ENCODE assay signal across 8 cellular contexts in genomic region chr6:34791164-34791841, GRCh38. TPM values are rescaled to one million over a fixed set of nuclear protein-coding genes. Genes with fewer than 3 reads are reported as not detected.
DNase-seq lines count a peak whose midpoint lies in the region; ATAC-seq and TF ChIP-seq lines count a peak whose summit lies in the region.

No MANE protein-coding gene starts in this region.

- intact Hi-C loops in Right ventricle myocardium inferior (cut with DNase I) (loop anchor here (5.0 kb wide), 1 partner anchor 34 kb away; the partner anchor contains the start of gene SNRPC), cardiac septum (cut with DNase I) (loop anchor here (5.0 to 10.0 kb wide), 3 partner anchors 34 to 163 kb away; partner anchors contain the start of genes ANKS1A, SNRPC and TAF11)

- DNase-seq in Right ventricle myocardium inferior (ENCODE audit: missing footprints) = no peak
- DNase-seq in cardiac septum (ENCODE audit: low spot score) = no peak
- DNase-seq in NCI-H345 treated with DMSO at 0.1 percent for 48 hours (lab: John Stamatoyannopoulos, UW; ENCODE audit: unreplicated experiment) = peak; percentile 40
- peak; percentile 89 for DNase-seq in activated CD8-positive, alpha-beta memory T cell treated with anti-CD3 and anti-CD28 coated beads for 24 hours
- DNase-seq in epithelial cell of esophagus (ENCODE audit: low read depth) = peak; percentile 37
- DNase-seq in mucosa of gallbladder (ENCODE audit: low spot score) = peak; percentile 32
- DNase-seq in stimulated activated naive CD4-positive, alpha-beta T cell treated with Interleukin-2 at 50 U/mL for 16 hours (lab: John Stamatoyannopoulos, UW) = peak; percentile 42

- TF ChIP-seq CTCF in epithelial cell of esophagus (IDR thresholded peaks at IDR 0.05; ENCODE audit: insufficient read depth, low read depth, low read length, missing control alignments) = peak; percentile 24

- ATAC-seq in Right ventricle myocardium inferior = peak; percentile 44
- ATAC-seq in HG02870 (IDR thresholded peaks at IDR 0.05; ENCODE audit: unreplicated experiment) = peak; percentile 35

- H3K4me3 ChIP-seq in epithelial cell of esophagus (ENCODE audit: low read length) = peak overlapping the region; percentile 75

RNA-seq across cellular contexts. Expression of gene BLTP3A, which starts 0.6 kb away (rescaled TPM):
- total RNA-seq in Right ventricle myocardium inferior (17.1 TPM), cardiac septum (18.1 TPM), mucosa of gallbladder (10.8 TPM)

RNA-seq across cellular contexts. Expression of gene SNRPC, which starts 34.0 kb away (rescaled TPM):
- total RNA-seq in Right ventricle myocardium inferior = 174 TPM
- 150 TPM for total RNA-seq in cardiac septum
- total RNA-seq in mucosa of gallbladder = 66.4 TPM

Comparison
In these comparisons a context has a peak if more than half of its experiments do, and no peak if none do; other contexts are left out.
1. DNase-seq: peak in NCI-H345 treated with DMSO at 0.1 percent for 48 hours (single experiment), activated CD8-positive, alpha-beta memory T cell treated with anti-CD3 and anti-CD28 coated beads for 24 hours (single experiment), epithelial cell of esophagus (single experiment), mucosa of gallbladder (single experiment) and stimulated activated naive CD4-positive, alpha-beta T cell treated with Interleukin-2 at 50 U/mL for 16 hours (single experiment); none in Right ventricle myocardium inferior (single experiment) and cardiac septum (single experiment).